In the genomic region with DNA sequence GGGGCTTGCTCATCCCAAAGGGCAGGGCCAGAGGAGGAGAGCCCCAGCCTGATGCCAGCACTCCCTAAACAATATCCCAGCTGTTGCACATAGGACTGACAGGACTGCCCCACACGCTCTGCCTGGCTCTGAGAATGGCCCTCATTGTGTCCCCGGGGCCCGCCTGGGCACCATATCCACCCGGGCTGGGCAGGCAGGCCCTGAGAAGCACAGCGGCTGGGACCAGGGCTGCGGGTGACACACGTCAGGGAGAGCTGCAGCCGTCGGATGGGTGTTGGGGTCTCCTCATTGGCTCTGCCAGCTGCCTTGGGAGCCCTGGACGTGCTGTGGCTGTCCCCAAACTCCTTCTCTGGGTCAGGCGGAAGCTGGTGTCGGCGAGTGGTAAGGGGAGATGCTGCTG, we compare ENCODE assay signal across 12 cellular contexts. TPM values are rescaled to one million over a fixed set of nuclear protein-coding genes. Genes with fewer than 3 reads are reported as not detected.
DNase-seq lines count a peak whose midpoint lies in the region; ATAC-seq, FAIRE-seq and TF ChIP-seq lines count a peak whose summit lies in the region.
"Had no signal": no experiment of that assay in that cellular context is flagged by ENCODE, and none has a peak within 500 bp of the region (broad histone marks: within the 10 kb centered on the region; RNA-seq: fewer than 3 reads in every experiment).

No MANE protein-coding gene starts in this region.

- H2AFZ ChIP-seq in ACC112 (ENCODE audit: low read length, unreplicated experiment) (no peak overlapping the region), astrocyte (ENCODE audit: low read depth, low read length) (no peak overlapping the region)

- TF ChIP-seq CTCF in astrocyte (IDR thresholded peaks at IDR 0.05; ENCODE audit: insufficient read depth, low read depth, low read length): no peak
- TF ChIP-seq CTCF in psoas muscle (IDR thresholded peaks at IDR 0.05): no peak

- peak overlapping the region; percentile 96 for H3K9ac ChIP-seq in astrocyte (ENCODE audit: low read length)
- H3K9ac ChIP-seq in iPS-20b (ENCODE audit: low read depth, low read length): 0 out of 2 replicates have a peak overlapping the region, but pooled peaks have one; percentile 21

- H4K20me1 ChIP-seq in astrocyte (ENCODE audit: insufficient read depth, low read length): peaks cover 48% of the 10 kb centered on the region

- WGBS in psoas muscle, 3 donors: 56 to 80% (median 63%) methylated on average over 13 of the region's 13 CpGs

- intact Hi-C loops in psoas muscle (cut with DNase I): no loop called here

- H3K27ac ChIP-seq in ACC112 (ENCODE audit: low read depth, low read length): peak overlapping the region; percentile 98
- peak overlapping the region; percentile 99 for H3K27ac ChIP-seq in astrocyte (ENCODE audit: low read depth, low read length)
- no peak overlapping the region for H3K27ac ChIP-seq in iPS-20b (ENCODE audit: low read length)
- peak overlapping the region; percentile 93 for H3K27ac ChIP-seq in psoas muscle

- no peaks in the 10 kb centered on the region for H3K9me3 ChIP-seq in astrocyte (ENCODE audit: insufficient read depth, low read depth, low read length)
- H3K9me3 ChIP-seq in iPS-20b (ENCODE audit: insufficient read depth, low read depth, low read length): no peaks in the 10 kb centered on the region
- H3K9me3 ChIP-seq in psoas muscle: no peaks in the 10 kb centered on the region

- peaks cover 61% of the 10 kb centered on the region for H3K4me1 Mint-ChIP-seq in astrocyte (ENCODE audit: low read depth, unreplicated experiment)

- ATAC-seq in psoas muscle: no peak
- no peak for ATAC-seq in GM18873 (IDR thresholded peaks at IDR 0.05; ENCODE audit: low FRiP score, unreplicated experiment)

- no peak overlapping the region for H3K4me3 ChIP-seq in ACC112 (ENCODE audit: low read depth, low read length)
- no peak overlapping the region for H3K4me3 ChIP-seq in astrocyte (ENCODE audit: insufficient read depth, low read depth, low read length)
- no peak overlapping the region for H3K4me3 ChIP-seq in iPS-20b (ENCODE audit: low read length)
- H3K4me3 ChIP-seq in psoas muscle: no peak overlapping the region

- no peaks in the 10 kb centered on the region for H3K27me3 ChIP-seq in ACC112 (ENCODE audit: insufficient read depth, low read length)
- H3K27me3 ChIP-seq in astrocyte (ENCODE audit: insufficient read depth, low read length): no peaks in the 10 kb centered on the region
- H3K27me3 ChIP-seq in iPS-20b (ENCODE audit: insufficient read depth, low read length): no peaks in the 10 kb centered on the region
- no peaks in the 10 kb centered on the region for H3K27me3 ChIP-seq in psoas muscle (ENCODE audit: insufficient read depth in 3 of 3, low read length in 2 of 3)

- H3K27me3 Mint-ChIP-seq in astrocyte (ENCODE audit: low read depth, unreplicated experiment): no peaks in the 10 kb centered on the region

- no peaks in the 10 kb centered on the region for H3K9me3 Mint-ChIP-seq in astrocyte (ENCODE audit: unreplicated experiment)

- peak overlapping the region; percentile 94 for H3K4me3 Mint-ChIP-seq in astrocyte (ENCODE audit: unreplicated experiment)

- H3K4me2 ChIP-seq in astrocyte (ENCODE audit: low read length): peak overlapping the region; percentile 91

- peak overlapping the region; percentile 97 for H3K27ac Mint-ChIP-seq in astrocyte (ENCODE audit: unreplicated experiment)

- peaks cover 68% of the 10 kb centered on the region for H3K4me1 ChIP-seq in ACC112 (ENCODE audit: control insufficient read depth, insufficient read depth, low read length, unreplicated experiment)
- peaks cover 72% of the 10 kb centered on the region for H3K4me1 ChIP-seq in astrocyte (ENCODE audit: insufficient read depth, low read length)
- peaks cover 51% of the 10 kb centered on the region for H3K4me1 ChIP-seq in iPS-20b (ENCODE audit: insufficient read depth, low read length)
- peaks cover 81% of the 10 kb centered on the region for H3K4me1 ChIP-seq in psoas muscle

- H3K79me2 ChIP-seq in ACC112 (ENCODE audit: control insufficient read depth, insufficient read depth, low read length, unreplicated experiment): peaks cover 88% of the 10 kb centered on the region
- H3K79me2 ChIP-seq in astrocyte (ENCODE audit: insufficient read depth, low read length): peaks cover 92% of the 10 kb centered on the region

- DNase-seq in astrocyte (ENCODE audit: low read depth) (no peak), psoas muscle (no peak), NCI-H2081 treated with DMSO at 0.1 percent for 48 hours (lab: John Stamatoyannopoulos, UW) (no peak), CD1c-positive myeloid dendritic cell (ENCODE audit: extremely low spot score) (no peak)
- no peak for DNase-seq in activated CD4-positive, alpha-beta T cell treated with anti-CD3 and anti-CD28 coated beads, Interleukin-2, amount 50 U/mL, for 1 hour
- DNase-seq: foreskin fibroblast had no signal

- FAIRE-seq in astrocyte (lab: Jason Lieb, UNC): no peak

- peaks cover 6% of the 10 kb centered on the region for H3K36me3 Mint-ChIP-seq in astrocyte (ENCODE audit: low read depth, unreplicated experiment)

- H3K36me3 ChIP-seq in ACC112 (ENCODE audit: insufficient read depth, low read length): no peaks in the 10 kb centered on the region
- peaks cover 2% of the 10 kb centered on the region for H3K36me3 ChIP-seq in astrocyte (ENCODE audit: insufficient read depth, low read length)
- peaks cover 16% of the 10 kb centered on the region for H3K36me3 ChIP-seq in iPS-20b (ENCODE audit: insufficient read depth, low read depth, low read length)
- H3K36me3 ChIP-seq in psoas muscle (ENCODE audit: insufficient read depth in 1 of 2, low read depth in 1 of 2): peaks cover 0 to 11% of the 10 kb centered on the region in 2 donors

RNA-seq across cellular contexts. Expression of gene BCAR1, which starts 4.2 kb away (rescaled TPM):
- 241 and 296 TPM in 2 replicates for total RNA-seq in astrocyte
- total RNA-seq in psoas muscle: 100 to 1,000 TPM in 2 of 4 donors, 10 to 100 TPM in 2; 61.8 to 108 (median 90.1) TPM
- polyA plus RNA-seq in psoas muscle: 10 to 100 TPM; 66.3 to 90.7 (median 78.7) TPM

RNA-seq across cellular contexts. Expression of gene CTRB1, which starts 28.5 kb away (rescaled TPM):
- total RNA-seq in astrocyte: not detected in 2 replicates
- total RNA-seq in psoas muscle: 1 to 10 TPM in 2 of 4 donors, not detected in 2; 1.2 to 3.9 TPM
- polyA plus RNA-seq in psoas muscle: 1 to 10 TPM in 1 of 3 donors, under 1 TPM in 2; 0.03 to 2.5 (median 0.25) TPM
- total RNA-seq: HT1080, SK-MEL-5 had no signal
- polyA plus RNA-seq: neural cell had no signal

RNA-seq across cellular contexts. Expression of gene CTRB2, which starts 40.3 kb away (rescaled TPM):
- 0.43 TPM in 1 of 2 replicates, not detected in the other for total RNA-seq in astrocyte
- total RNA-seq in psoas muscle: 1 to 10 TPM in 1 of 4 donors, not detected in 3; 2.4 TPM
- 1 to 10 TPM in 1 of 3 donors, under 1 TPM in 2; 0.14 to 1.6 (median 0.63) TPM for polyA plus RNA-seq in psoas muscle
- total RNA-seq: HT1080, SK-MEL-5 had no signal
- polyA plus RNA-seq: neural cell had no signal
